Comparison of ENCODE assay signal across 23 cellular contexts in the genomic region with DNA sequence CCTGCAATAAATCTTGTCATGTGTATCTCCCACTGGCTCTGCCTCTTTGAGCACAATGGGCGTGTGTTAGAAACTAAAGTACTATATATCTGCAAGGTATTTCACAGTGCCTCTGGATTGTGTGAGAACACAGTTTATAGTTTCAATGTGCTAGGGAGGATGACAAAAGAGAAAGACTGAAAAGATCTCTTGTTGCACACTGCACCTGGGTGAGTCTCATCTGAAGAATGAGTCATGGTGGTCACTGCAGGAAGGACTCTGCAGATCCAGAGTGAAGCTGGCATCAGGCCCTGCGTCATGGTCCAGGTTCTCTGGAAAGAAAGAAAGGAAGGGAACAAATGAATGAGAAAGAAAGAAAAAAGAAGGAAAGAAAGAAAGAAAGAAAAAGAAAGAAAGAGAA. TPM values are rescaled to one million over a fixed set of nuclear protein-coding genes. Genes with fewer than 3 reads are reported as not detected.
DNase-seq lines count a peak whose midpoint lies in the region; ATAC-seq, FAIRE-seq and TF ChIP-seq lines count a peak whose summit lies in the region.
"Had no signal": no experiment of that assay in that cellular context is flagged by ENCODE, and none has a peak within 500 bp of the region (broad histone marks: within the 10 kb centered on the region; RNA-seq: fewer than 3 reads in every experiment).

No MANE protein-coding gene starts in this region.

- no peak overlapping the region for H3K18ac ChIP-seq in H1 (ENCODE audit: extremely low read depth, low read length)

- no peaks in the 10 kb centered on the region for H3K79me1 ChIP-seq in H1 (ENCODE audit: low read depth, low read length)

- no peak overlapping the region for H2BK12ac ChIP-seq in H1 (ENCODE audit: low read depth, low read length)

- no peaks in the 10 kb centered on the region for H3K9me3 Mint-ChIP-seq in activated naive CD8-positive, alpha-beta T cell (ENCODE audit: low read depth)
- no peaks in the 10 kb centered on the region for H3K9me3 Mint-ChIP-seq in activated naive CD8-positive, alpha-beta T cell treated with anti-CD3 and anti-CD28 coated beads for 36 hours
- peaks cover 2% of the 10 kb centered on the region for H3K9me3 Mint-ChIP-seq in activated CD8-positive, alpha-beta memory T cell treated with anti-CD3 and anti-CD28 coated beads, Interleukin-2, amount 10 ng/mL, durations not matched to agents 7 days and 5 days (ENCODE audit: low read depth)
- H3K9me3 Mint-ChIP-seq: activated T-cell treated with anti-CD3 and anti-CD28 coated beads, Interleukin-2, amount 50 U/mL, for 4 hours; CD4-positive, CD25-positive, alpha-beta regulatory T cell; dendritic cell treated with granulocyte-macrophage colony-stimulating factor and Interleukin-4, amounts not matched to agents 40 ng/mL and 50 ng/mL, for 4 days had no signal

- POLR2A ChIA-PET in H1 (lab: Charles Lee; ENCODE audit: partially characterized antibody), result interaction anchor here (0.9 kb wide), 1 partner anchor 21 kb away, joined by 6 read pairs; the partner anchor contains the start of gene CTSV

- H3K27ac Mint-ChIP-seq in activated naive CD8-positive, alpha-beta T cell, result peak overlapping the region; percentile 4
- H3K27ac Mint-ChIP-seq in activated naive CD8-positive, alpha-beta T cell treated with anti-CD3 and anti-CD28 coated beads for 36 hours, result no peak overlapping the region
- no peak overlapping the region for H3K27ac Mint-ChIP-seq in activated CD8-positive, alpha-beta memory T cell treated with anti-CD3 and anti-CD28 coated beads, Interleukin-2, amount 10 ng/mL, durations not matched to agents 7 days and 5 days
- H3K27ac Mint-ChIP-seq: CD4-positive, CD25-positive, alpha-beta regulatory T cell; dendritic cell treated with granulocyte-macrophage colony-stimulating factor and Interleukin-4, amounts not matched to agents 40 ng/mL and 50 ng/mL, for 4 days had no signal

- H2BK120ac ChIP-seq in H1 (replicated peaks; ENCODE audit: low read depth, low read length), result peak overlapping the region; percentile 4

- no peak for DNase-seq in activated naive CD8-positive, alpha-beta T cell treated with anti-CD3 and anti-CD28 coated beads for 36 hours
- DNase-seq in M059J (ENCODE audit: low read depth) (peak; percentile 65), H1 (ENCODE audit: low read depth in 1 of 2, low spot score in 2 of 2) (no peak), urothelium cell line (ENCODE audit: low spot score) (peak; percentile 85), tibial nerve (ENCODE audit: low spot score in 2 of 2) (no peak)
- no peak for DNase-seq in activated CD8-positive, alpha-beta memory T cell treated with anti-CD3 and anti-CD28 coated beads, Interleukin-2, amount 10 ng/mL, durations not matched to agents 7 days and 5 days
- DNase-seq in effector CD4-positive, alpha-beta T cell, result no peak
- DNase-seq: activated CD4-positive, alpha-beta T cell treated with anti-CD3 and anti-CD28 coated beads, Interleukin-2, amount 50 U/mL, for 1 hour; activated T-cell treated with anti-CD3 and anti-CD28 coated beads, Interleukin-2, amount 50 U/mL, for 4 hours; HCEC 1CT; KG1; lower lobe of right lung; NCI-H1092 treated with DMSO at 0.1 percent for 48 hours; NCI-H748 treated with DMSO at 0.1 percent for 48 hours; occipital lobe; right lobe of liver; stimulated activated naive CD4-positive, alpha-beta T cell treated with Interleukin-2 at 50 U/mL for 16 hours; SW 1271; upper lobe of left lung had no signal

- H4K5ac ChIP-seq in H1 (ENCODE audit: insufficient read length, low read depth, low read length), result no peak overlapping the region

- no peak overlapping the region for H3K9ac ChIP-seq in H1 (replicated peaks in 1 of 4; ENCODE audit: extremely low read depth in 1 of 4, low read depth in 3 of 4, low read length in 3 of 4)

- CTCF ChIA-PET in H1 (lab: Charles Lee; ENCODE audit: partially characterized antibody), result interaction anchor here (1.1 kb wide), 1 partner anchor 17 kb away, joined by 3 read pairs; no protein-coding TSS in a partner anchor
- CTCF ChIA-PET in activated CD8-positive, alpha-beta memory T cell treated with anti-CD3 and anti-CD28 coated beads, Interleukin-2, amount 10 ng/mL, durations not matched to agents 7 days and 5 days (lab: Charles Lee), result no interaction called here

- TF ChIP-seq POLR2A in H1 (IDR thresholded peaks at IDR 0.05; ENCODE audit: control extremely low read depth in 1 of 2, low read depth in 2 of 2, low read length in 2 of 2), result no peak
- TF ChIP-seq POLR2A in tibial nerve (IDR thresholded peaks at IDR 0.05), result no peak

- H3K4me2 ChIP-seq in H1 (ENCODE audit: insufficient read depth in 1 of 2, low read depth in 2 of 2, low read length in 2 of 2), result no peak overlapping the region

- TF ChIP-seq CTCF in H1 (IDR thresholded peaks at IDR 0.05; ENCODE audit: control extremely low read depth in 1 of 3, insufficient read depth in 1 of 3, low read depth in 1 of 3, low read length in 3 of 3) (no peak), tibial nerve (IDR thresholded peaks at IDR 0.05) (no peak)

- H3K9me3 ChIP-seq in H1 (ENCODE audit: insufficient read depth in 2 of 2, low read depth in 1 of 2, low read length in 1 of 2) (no peaks in the 10 kb centered on the region), tibial nerve (no peaks in the 10 kb centered on the region)
- H3K9me3 ChIP-seq: breast epithelium, lower lobe of right lung, right lobe of liver, upper lobe of left lung had no signal

- no peaks in the 10 kb centered on the region for H3K23me2 ChIP-seq in H1 (ENCODE audit: low read depth, low read length)

- no peaks in the 10 kb centered on the region for H4K20me1 ChIP-seq in H1 (replicated peaks in 1 of 2; ENCODE audit: control insufficient read depth in 1 of 2, insufficient read depth in 2 of 2, low read length in 2 of 2)

- H4K8ac ChIP-seq in H1 (ENCODE audit: extremely low read depth, insufficient read depth, low read length), result no peak overlapping the region

- no peak overlapping the region for H4K91ac ChIP-seq in H1 (replicated peaks; ENCODE audit: insufficient read length, low read length)

- no peaks in the 10 kb centered on the region for H3K36me3 Mint-ChIP-seq in activated naive CD8-positive, alpha-beta T cell
- no peaks in the 10 kb centered on the region for H3K36me3 Mint-ChIP-seq in activated naive CD8-positive, alpha-beta T cell treated with anti-CD3 and anti-CD28 coated beads for 36 hours
- no peaks in the 10 kb centered on the region for H3K36me3 Mint-ChIP-seq in activated CD8-positive, alpha-beta memory T cell treated with anti-CD3 and anti-CD28 coated beads, Interleukin-2, amount 10 ng/mL, durations not matched to agents 7 days and 5 days
- H3K36me3 Mint-ChIP-seq: CD4-positive, CD25-positive, alpha-beta regulatory T cell had no signal

- H3K27ac ChIP-seq in H1 (ENCODE audit: low read depth, low read length), result no peak overlapping the region
- H3K27ac ChIP-seq in tibial nerve, result no peak overlapping the region
- H3K27ac ChIP-seq: lower lobe of right lung, right lobe of liver, upper lobe of left lung had no signal

- H3K27me3 ChIP-seq in H1 (replicated peaks in 1 of 4; ENCODE audit: control insufficient read depth in 3 of 4, extremely low read depth in 1 of 4, insufficient read depth in 3 of 4, low read length in 3 of 4) (no peaks in the 10 kb centered on the region), tibial nerve (no peaks in the 10 kb centered on the region)
- H3K27me3 ChIP-seq: breast epithelium, right lobe of liver, upper lobe of left lung had no signal

- H3K36me3 ChIP-seq in H1 (ENCODE audit: control insufficient read depth in 2 of 4, insufficient read depth in 4 of 4, low read length in 3 of 4) (no peaks in the 10 kb centered on the region), tibial nerve (no peaks in the 10 kb centered on the region)
- H3K36me3 ChIP-seq: breast epithelium, lower lobe of right lung, right lobe of liver, upper lobe of left lung had no signal

- H3K23ac ChIP-seq in H1 (ENCODE audit: insufficient read length), result no peak overlapping the region

- no peak overlapping the region for H2AK5ac ChIP-seq in H1 (ENCODE audit: low read depth, low read length)

- no peak overlapping the region; the same call in 1 of the 2 replicates for H2BK15ac ChIP-seq in H1 (ENCODE audit: low read length)

- H3K4me1 ChIP-seq in H1 (replicated peaks in 1 of 4; ENCODE audit: control insufficient read depth in 3 of 4, insufficient read depth in 4 of 4, low read length in 3 of 4), result peaks cover 0 to 1% (median 0%) of the 10 kb centered on the region in 4 experiments; a peak in 1 of 7 replicates
- H3K4me1 ChIP-seq in tibial nerve, result no peaks in the 10 kb centered on the region
- H3K4me1 ChIP-seq: breast epithelium, lower lobe of right lung, right lobe of liver, upper lobe of left lung had no signal

- H3K4ac ChIP-seq in H1 (replicated peaks; ENCODE audit: insufficient read length, low read depth, low read length), result no peak overlapping the region

- FAIRE-seq in H1 (lab: Jason Lieb, UNC) (no peak), urothelium cell line (lab: Jason Lieb, UNC) (no peak)

- no peak overlapping the region for H2AFZ ChIP-seq in H1 (ENCODE audit: low read length)

- H3K4me3 Mint-ChIP-seq in activated naive CD8-positive, alpha-beta T cell, result no peak overlapping the region
- H3K4me3 Mint-ChIP-seq in activated naive CD8-positive, alpha-beta T cell treated with anti-CD3 and anti-CD28 coated beads for 36 hours, result no peak overlapping the region
- H3K4me3 Mint-ChIP-seq in activated CD8-positive, alpha-beta memory T cell treated with anti-CD3 and anti-CD28 coated beads, Interleukin-2, amount 10 ng/mL, durations not matched to agents 7 days and 5 days, result no peak overlapping the region
- H3K4me3 Mint-ChIP-seq: activated T-cell treated with anti-CD3 and anti-CD28 coated beads, Interleukin-2, amount 50 U/mL, for 4 hours; CD4-positive, CD25-positive, alpha-beta regulatory T cell; dendritic cell treated with granulocyte-macrophage colony-stimulating factor and Interleukin-4, amounts not matched to agents 40 ng/mL and 50 ng/mL, for 4 days had no signal

- TF ChIP-seq EP300 in H1 (IDR thresholded peaks at IDR 0.05; ENCODE audit: borderline replicate concordance in 1 of 2, low read depth in 2 of 2, low read length in 2 of 2) (no peak), tibial nerve (IDR thresholded peaks at IDR 0.05) (no peak)

- H3K4me1 Mint-ChIP-seq in activated naive CD8-positive, alpha-beta T cell (ENCODE audit: low read depth), result peaks cover 11% of the 10 kb centered on the region
- peaks cover 23% of the 10 kb centered on the region for H3K4me1 Mint-ChIP-seq in activated naive CD8-positive, alpha-beta T cell treated with anti-CD3 and anti-CD28 coated beads for 36 hours
- peaks cover 2% of the 10 kb centered on the region for H3K4me1 Mint-ChIP-seq in activated CD8-positive, alpha-beta memory T cell treated with anti-CD3 and anti-CD28 coated beads, Interleukin-2, amount 10 ng/mL, durations not matched to agents 7 days and 5 days
- H3K4me1 Mint-ChIP-seq: CD4-positive, CD25-positive, alpha-beta regulatory T cell had no signal

- no peak overlapping the region for H3K14ac ChIP-seq in H1 (ENCODE audit: insufficient read length)

- H2BK20ac ChIP-seq in H1 (ENCODE audit: low read length), result no peak overlapping the region

- H3K4me3 ChIP-seq in H1 (ENCODE audit: extremely low read depth in 1 of 4, insufficient read depth in 2 of 4, low read depth in 3 of 4, low read length in 4 of 4) (no peak overlapping the region), tibial nerve (no peak overlapping the region)
- H3K4me3 ChIP-seq: breast epithelium, lower lobe of right lung, right lobe of liver, upper lobe of left lung had no signal

- ATAC-seq in activated CD8-positive, alpha-beta memory T cell treated with anti-CD3 and anti-CD28 coated beads, Interleukin-2, amount 10 ng/mL, durations not matched to agents 7 days and 5 days, result no peak
- ATAC-seq: activated T-cell treated with anti-CD3 and anti-CD28 coated beads, Interleukin-2, amount 50 U/mL, for 4 hours; lower lobe of right lung; right lobe of liver had no signal

- H3K79me2 ChIP-seq in H1 (ENCODE audit: control insufficient read depth in 1 of 2, insufficient read depth in 2 of 2, low read length in 2 of 2), result no peaks in the 10 kb centered on the region

- peaks cover 6% of the 10 kb centered on the region for H3K27me3 Mint-ChIP-seq in activated naive CD8-positive, alpha-beta T cell
- H3K27me3 Mint-ChIP-seq in activated naive CD8-positive, alpha-beta T cell treated with anti-CD3 and anti-CD28 coated beads for 36 hours, result peaks cover 15% of the 10 kb centered on the region
- peaks cover 16% of the 10 kb centered on the region for H3K27me3 Mint-ChIP-seq in activated CD8-positive, alpha-beta memory T cell treated with anti-CD3 and anti-CD28 coated beads, Interleukin-2, amount 10 ng/mL, durations not matched to agents 7 days and 5 days

- WGBS in H1 (ENCODE audit: extremely low coverage in 1 of 2, insufficient coverage in 1 of 2, insufficient read length in 1 of 2, insufficient replicate concordance in 2 of 2, low coverage in 1 of 2, low lambda C conversion rate in 2 of 2, missing lambda C conversion rate in 1 of 2), 2 experiments, result 81% methylated on average over 2 of the region's 2 CpGs; no CpG with 5 or more reads in 1 of the 2 experiments
- WGBS in tibial nerve, 2 donors, result 74 to 78% methylated on average over 2 of the region's 2 CpGs

- no peak overlapping the region for H3K56ac ChIP-seq in H1 (replicated peaks; ENCODE audit: insufficient read length, low read depth, low read length)

- H2BK5ac ChIP-seq in H1 (ENCODE audit: low read depth, low read length), result no peak overlapping the region

- no peak for TF ChIP-seq RAD21 in H1 (IDR thresholded peaks at IDR 0.05 in 1 of 2, conservative IDR thresholded peaks at IDR 0.05 in 1 of 2; ENCODE audit: low read depth in 2 of 2, low read length in 2 of 2)

RNA-seq across cellular contexts. Expression of gene CTSV, which starts 20.7 kb away (rescaled TPM):
- under 1 TPM; 0.20 to 0.31 TPM for total RNA-seq in activated naive CD8-positive, alpha-beta T cell treated with anti-CD3 and anti-CD28 coated beads for 36 hours
- total RNA-seq in M059J (2014; rRNA removed; shearing (Covaris generic)), result 3.6 and 11.2 TPM in 2 replicates
- total RNA-seq in H1 (2021; fragmentation: NEBNext Ultra II Directional; extraction: Animal tissue kit (Norgen Biotek cat#: 25700)), result 113 and 114 TPM in 2 replicates
- polyA plus RNA-seq in H1 (2011; rRNA removed), result 57.0 and 91.0 TPM in 2 replicates
- polyA plus RNA-seq in H1 (2011; cell fraction: cytosol; rRNA removed), result 120 TPM
- 49.1 TPM for polyA plus RNA-seq in H1 (2011; cell fraction: nucleus; rRNA removed)
- polyA plus RNA-seq in H1 (2012, experiment 1 of 2), result 144 to 161 TPM (median 149 TPM) in 4 replicates
- polyA plus RNA-seq in H1 (2012, experiment 2 of 2), result 23.4 TPM
- polyA plus RNA-seq in H1 (2013, experiment 1 of 2), result 96.5 TPM
- polyA plus RNA-seq in H1 (2013, experiment 2 of 2), result 110 TPM
- 71.6 and 77.0 TPM in 2 replicates for polyA minus RNA-seq in H1 (2011; rRNA and poly(A)+ RNA removed)
- polyA minus RNA-seq in H1 (2011; cell fraction: cytosol; rRNA and poly(A)+ RNA removed), result 21.8 TPM
- 36.7 TPM for polyA minus RNA-seq in H1 (2011; cell fraction: nucleus; rRNA and poly(A)+ RNA removed)
- under 1 TPM; 0.28 to 0.38 TPM for total RNA-seq in activated CD8-positive, alpha-beta memory T cell treated with anti-CD3 and anti-CD28 coated beads, Interleukin-2, amount 10 ng/mL, durations not matched to agents 7 days and 5 days
- under 1 TPM in 1 of 4 donors, not detected in 3; 0.42 TPM for total RNA-seq in tibial nerve

Comparison
In these comparisons a context has a peak if more than half of its experiments do, and no peak if none do; other contexts are left out.
1. DNase-seq: peak in M059J (single experiment) and urothelium cell line (single experiment); none in activated naive CD8-positive, alpha-beta T cell treated with anti-CD3 and anti-CD28 coated beads for 36 hours (single experiment), H1 (0 of 2), activated CD8-positive, alpha-beta memory T cell treated with anti-CD3 and anti-CD28 coated beads, Interleukin-2, amount 10 ng/mL, durations not matched to agents 7 days and 5 days (single experiment), effector CD4-positive, alpha-beta T cell (single experiment) and tibial nerve (0 of 2).